13 cellular contexts compared by ENCODE assay signal in the genomic region with DNA sequence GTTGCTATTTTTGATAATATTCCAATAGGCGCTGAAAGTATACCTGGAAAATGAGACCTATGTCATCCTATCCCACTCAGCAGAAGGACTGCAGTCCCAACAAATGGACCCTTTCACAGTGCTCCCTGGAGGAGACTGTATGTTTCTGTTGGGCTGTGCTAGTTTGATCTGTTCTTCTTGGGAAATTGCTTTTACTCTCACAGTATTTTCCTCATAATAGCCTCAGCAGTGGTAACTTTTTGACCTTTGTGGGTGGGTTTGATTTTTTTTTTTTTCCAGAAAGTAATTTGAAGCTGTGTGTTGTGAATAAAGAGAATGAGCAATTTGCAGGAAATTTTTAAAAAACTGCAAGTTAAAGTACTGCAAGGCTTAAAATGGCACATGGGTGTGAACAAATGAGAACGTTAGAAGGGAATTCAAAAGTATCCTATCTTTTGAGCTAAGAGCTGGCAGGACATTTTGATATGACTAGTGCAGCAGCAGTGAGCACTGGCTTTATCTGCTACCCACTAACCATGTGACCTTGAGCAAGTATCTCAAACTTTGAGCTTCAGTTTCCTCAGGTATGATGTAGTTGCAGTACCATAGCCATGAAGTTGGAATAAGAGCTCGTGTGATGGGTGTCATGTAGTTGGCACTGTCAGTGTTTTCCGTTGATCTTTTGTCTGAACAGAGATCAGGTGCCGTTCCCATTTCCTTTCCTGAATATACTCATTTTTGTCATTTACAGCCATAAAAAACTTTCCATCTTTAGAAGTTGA.
DNase-seq lines count a peak whose midpoint lies in the region; ATAC-seq and TF ChIP-seq lines count a peak whose summit lies in the region.
"Had no signal": no experiment of that assay in that cellular context is flagged by ENCODE, and none has a peak within 500 bp of the region (broad histone marks: within the 10 kb centered on the region; RNA-seq: fewer than 3 reads in every experiment).

No MANE protein-coding gene starts in this region.

- H3K27ac ChIP-seq in HEK293 (ENCODE audit: extremely low read depth, low read depth, low read length) (no peak overlapping the region), right cardiac atrium (ENCODE audit: low read length) (no peak overlapping the region), psoas muscle (no peak overlapping the region)
- H3K27ac ChIP-seq: ovary had no signal

- peak; percentile 76 for DNase-seq in choroid plexus epithelial cell (ENCODE audit: low read depth)
- DNase-seq in right cardiac atrium, result no peak
- DNase-seq in psoas muscle, result no peak
- DNase-seq in T-helper 2 cell, result no peak
- DNase-seq: activated B cell treated with CpG ODN at 0.5 μM for 24 hours; activated naive CD4-positive, alpha-beta T cell treated with anti-CD3 and anti-CD28 coated beads, Interleukin-2, amount 50 U/mL, for 16 hours; NCI-H1092 treated with DMSO at 0.1 percent for 48 hours; ovary had no signal

- WGBS in right cardiac atrium, result 56% methylated on average over 5 of the region's 5 CpGs
- WGBS in psoas muscle, 3 donors, result 45 to 65% (median 50%) methylated on average over 5 of the region's 5 CpGs

- H3K4me1 ChIP-seq in HEK293 (ENCODE audit: control insufficient read depth, insufficient read depth, low read length) (peaks cover 11% of the 10 kb centered on the region), right cardiac atrium (ENCODE audit: control insufficient read depth, insufficient read depth, low read length) (peaks cover 10% of the 10 kb centered on the region), psoas muscle (peaks cover 41% of the 10 kb centered on the region)

- peaks cover 0 to 3% of the 10 kb centered on the region in 2 experiments; a peak in 2 of 3 replicates for H3K36me3 ChIP-seq in HEK293 (ENCODE audit: control insufficient read depth in 2 of 2, insufficient read depth in 1 of 2, low read length in 2 of 2)
- no peaks in the 10 kb centered on the region for H3K36me3 ChIP-seq in psoas muscle (ENCODE audit: insufficient read depth in 1 of 2, low read depth in 1 of 2)
- H3K36me3 ChIP-seq: ovary had no signal

- H3K4me3 ChIP-seq in HEK293 (ENCODE audit: low read depth, low read length) (no peak overlapping the region), choroid plexus epithelial cell (ENCODE audit: low read depth, low read length) (no peak overlapping the region), right cardiac atrium (ENCODE audit: low read length) (no peak overlapping the region), psoas muscle (no peak overlapping the region)
- H3K4me3 ChIP-seq: ovary had no signal

- ATAC-seq in right cardiac atrium (peak; percentile 63 to 81), psoas muscle (peak in 3 of 4 donors; percentile 35 to 44 (median 43)), GM19324 (IDR thresholded peaks at IDR 0.05; ENCODE audit: low FRiP score, unreplicated experiment) (no peak), GM18502 (IDR thresholded peaks at IDR 0.05; ENCODE audit: poor library complexity, unreplicated experiment) (no peak), GM19467 (IDR thresholded peaks at IDR 0.05; ENCODE audit: unreplicated experiment) (no peak)
- ATAC-seq: esophagus mucosa had no signal

- intact Hi-C loops in right cardiac atrium (cut with DNase I), result no loop called here
- intact Hi-C loops in psoas muscle (cut with DNase I), result loop anchor here in 1 of 2 donors (1.0 kb wide), 1 partner anchor 37 kb away; no protein-coding TSS in a partner anchor

- POLR2A ChIA-PET in HEK293 (lab: Yijun Ruan, JAX), result interaction anchor here (1.1 kb wide), 1 partner anchor 253 kb away, joined by 3 read pairs; a partner anchor contains a TSS

- TF ChIP-seq CTCF in HEK293 (tag by site-specific recombination; IDR thresholded peaks at IDR 0.05), result no peak
- TF ChIP-seq CTCF in choroid plexus epithelial cell (conservative IDR thresholded peaks at IDR 0.05; ENCODE audit: low read depth, low read length), result no peak
- no peak for TF ChIP-seq CTCF in psoas muscle (IDR thresholded peaks at IDR 0.05)

- H3K27me3 ChIP-seq in right cardiac atrium (ENCODE audit: control insufficient read depth, insufficient read depth) (no peaks in the 10 kb centered on the region), psoas muscle (ENCODE audit: insufficient read depth in 3 of 3, low read length in 2 of 3) (no peaks in the 10 kb centered on the region)
- H3K27me3 ChIP-seq: ovary had no signal

- CTCF ChIA-PET in HEK293 (lab: Yijun Ruan, JAX), result interaction anchor here (0.7 to 3.1 kb wide), 4 partner anchors 11 to 414 kb away, joined by 3 to 20 read pairs (median 4); no protein-coding TSS in a partner anchor

- no peaks in the 10 kb centered on the region for H3K9me3 ChIP-seq in HEK293 (ENCODE audit: control insufficient read depth, insufficient read depth, low read depth, low read length)
- H3K9me3 ChIP-seq in right cardiac atrium (ENCODE audit: control insufficient read depth, low read length), result no peaks in the 10 kb centered on the region
- H3K9me3 ChIP-seq in psoas muscle, result no peaks in the 10 kb centered on the region
- H3K9me3 ChIP-seq: ovary had no signal

TF ChIP-seq in HEK293, 187 proteins besides CTCF, POLR2A, EP300 and RAD21:
- TF ChIP-seq MEIS1 (CRISPR knock-in tag; IDR thresholded peaks at IDR 0.05; ENCODE audit: borderline replicate concordance) (no peak), GLI4 (tag by site-specific recombination; IDR thresholded peaks at IDR 0.05) (no peak), FEZF1 (tag by site-specific recombination; IDR thresholded peaks at IDR 0.05) (no peak), ZNF530 (tag by site-specific recombination; IDR thresholded peaks at IDR 0.05; ENCODE audit: low read depth) (no peak)
- TF ChIP-seq, protein P1, sequence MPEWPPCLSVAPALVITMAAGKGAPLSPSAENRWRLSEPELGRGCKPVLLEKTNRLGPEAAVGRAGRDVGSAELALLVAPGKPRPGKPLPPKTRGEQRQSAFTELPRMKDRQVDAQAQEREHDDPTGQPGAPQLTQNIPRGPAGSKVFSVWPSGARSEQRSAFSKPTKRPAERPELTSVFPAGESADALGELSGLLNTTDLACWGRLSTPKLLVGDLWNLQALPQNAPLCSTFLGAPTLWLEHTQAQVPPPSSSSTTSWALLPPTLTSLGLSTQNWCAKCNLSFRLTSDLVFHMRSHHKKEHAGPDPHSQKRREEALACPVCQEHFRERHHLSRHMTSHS (tag by site-specific recombination; IDR thresholded peaks at IDR 0.05), result no peak
- TF ChIP-seq, protein P2, sequence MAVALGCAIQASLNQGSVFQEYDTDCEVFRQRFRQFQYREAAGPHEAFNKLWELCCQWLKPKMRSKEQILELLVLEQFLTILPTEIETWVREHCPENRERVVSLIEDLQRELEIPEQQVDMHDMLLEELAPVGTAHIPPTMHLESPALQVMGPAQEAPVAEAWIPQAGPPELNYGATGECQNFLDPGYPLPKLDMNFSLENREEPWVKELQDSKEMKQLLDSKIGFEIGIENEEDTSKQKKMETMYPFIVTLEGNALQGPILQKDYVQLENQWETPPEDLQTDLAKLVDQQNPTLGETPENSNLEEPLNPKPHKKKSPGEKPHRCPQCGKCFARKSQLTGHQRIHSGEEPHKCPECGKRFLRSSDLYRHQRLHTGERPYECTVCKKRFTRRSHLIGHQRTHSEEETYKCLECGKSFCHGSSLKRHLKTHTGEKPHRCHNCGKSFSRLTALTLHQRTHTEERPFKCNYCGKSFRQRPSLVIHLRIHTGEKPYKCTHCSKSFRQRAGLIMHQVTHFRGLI (tag by site-specific recombination; IDR thresholded peaks at IDR 0.05), result 0 out of 2 replicates have a peak, but pooled peaks have one; percentile 46

Comparison
In these comparisons a context has a peak if more than half of its experiments do, and no peak if none do; other contexts are left out.
1. ATAC-seq: peak in right cardiac atrium (2 of 2) and psoas muscle (3 of 4); none in GM19324 (single experiment), GM18502 (single experiment) and GM19467 (single experiment).